Comparison of ENCODE assay signal across 7 cellular contexts in genomic region chr4:158418679-158419078, GRCh38.
A peak's percentile ranks its signal among the peaks of the same experiment; 100 is the strongest.
DNase-seq lines count a peak whose midpoint lies in the region; FAIRE-seq and TF ChIP-seq lines count a peak whose summit lies in the region.
"Not testable (repeated sequence)": the region's sequence is repeated elsewhere in the genome, so short reads cannot be mapped to it uniquely, and the experiment has no call there.

No MANE protein-coding gene starts in this region.

- peak; percentile 14 to 30; a peak in 2 of 4 replicates for TF ChIP-seq RAD21 in H1 (IDR thresholded peaks at IDR 0.05 in 1 of 2, conservative IDR thresholded peaks at IDR 0.05 in 1 of 2; ENCODE audit: low read depth in 2 of 2, low read length in 2 of 2)

- not testable (repeated sequence) for H3K9ac ChIP-seq in OCI-LY3 (ENCODE audit: low read length); H1 (replicated peaks in 1 of 4; ENCODE audit: extremely low read depth in 1 of 4, low read depth in 3 of 4, low read length in 3 of 4); mesendoderm (ENCODE audit: low read length)

- H3K4me3 ChIP-seq in OCI-LY3 (ENCODE audit: low read length); WERI-Rb-1 (ENCODE audit: low read depth, low read length); H1 (ENCODE audit: extremely low read depth in 1 of 4, insufficient read depth in 2 of 4, low read depth in 3 of 4, low read length in 4 of 4); mesendoderm (ENCODE audit: low read length): not testable (repeated sequence)

- H2BK120ac ChIP-seq in H1 (replicated peaks; ENCODE audit: low read depth, low read length); mesendoderm (ENCODE audit: low read depth, low read length): not testable (repeated sequence)

- H3K9me3 ChIP-seq in OCI-LY3 (ENCODE audit: insufficient read depth, low read length); WERI-Rb-1 (ENCODE audit: severe bottlenecking); H1 (ENCODE audit: insufficient read depth in 2 of 2, low read depth in 1 of 2, low read length in 1 of 2): not testable (repeated sequence)

- not testable (repeated sequence) for H2BK5ac ChIP-seq in H1 (ENCODE audit: low read depth, low read length); mesendoderm (ENCODE audit: low read length)

- H3K23me2 ChIP-seq in H1 (ENCODE audit: low read depth, low read length), result not testable (repeated sequence)

- TF ChIP-seq CTCF in GM12874 (IDR thresholded peaks at IDR 0.05; ENCODE audit: insufficient read depth, low read depth, low read length) (0 out of 2 replicates have a peak, but pooled peaks have one; percentile 21), OCI-LY3 (IDR thresholded peaks at IDR 0.05; ENCODE audit: low read depth, low read length) (peak; percentile 21), WERI-Rb-1 (IDR thresholded peaks at IDR 0.05; ENCODE audit: low read depth, low read length) (0 out of 2 replicates have a peak, but pooled peaks have one; percentile 5), H1 (IDR thresholded peaks at IDR 0.05; ENCODE audit: control extremely low read depth in 1 of 3, insufficient read depth in 1 of 3, low read depth in 1 of 3, low read length in 3 of 3) (peak; percentile 11 to 32 (median 28))

- in situ Hi-C loops in KBM-7 (cut with MboI; ENCODE audit: low pct_unique_long_range_greater_than_20kb, low sequenced_read_pairs), result not testable (repeated sequence)

- H4K20me1 ChIP-seq in OCI-LY3 (ENCODE audit: insufficient read depth, low read length); H1 (replicated peaks in 1 of 2; ENCODE audit: control insufficient read depth in 1 of 2, insufficient read depth in 2 of 2, low read length in 2 of 2): not testable (repeated sequence)

- H3K4me2 ChIP-seq in OCI-LY3 (ENCODE audit: low read length); H1 (ENCODE audit: insufficient read depth in 1 of 2, low read depth in 2 of 2, low read length in 2 of 2); mesendoderm (ENCODE audit: low read length): not testable (repeated sequence)

- DNase-seq in DMS53 (lab: John Stamatoyannopoulos, UW) (peak; percentile 2), KBM-7 (peak; percentile 7), H1 (ENCODE audit: low read depth in 1 of 2, low spot score in 2 of 2) (peak in 1 of 2 experiments; percentile 52), mesendoderm (peak; percentile 28)
- DNase-seq in WERI-Rb-1, result not testable (repeated sequence)

- FAIRE-seq in H1 (lab: Jason Lieb, UNC), result not testable (repeated sequence)

- peak overlapping the region; percentile 68; the same call in 1 of the 2 replicates for H4K8ac ChIP-seq in H1 (ENCODE audit: extremely low read depth, insufficient read depth, low read length)
- H4K8ac ChIP-seq in mesendoderm (ENCODE audit: low read depth, low read length), result not testable (repeated sequence)

- not testable (repeated sequence) for H2AFZ ChIP-seq in OCI-LY3 (ENCODE audit: low read depth, low read length); H1 (ENCODE audit: low read length)

- WGBS in H1 (ENCODE audit: extremely low coverage in 1 of 2, insufficient coverage in 1 of 2, insufficient read length in 1 of 2, insufficient replicate concordance in 2 of 2, low coverage in 1 of 2, low lambda C conversion rate in 2 of 2, missing lambda C conversion rate in 1 of 2), 2 experiments, result 88% methylated on average over 4 of the region's 4 CpGs; no CpG with 5 or more reads in 1 of the 2 experiments
- no CpG with 5 or more reads among the region's 4 CpGs for WGBS in mesendoderm (ENCODE audit: extremely low coverage, insufficient coverage, low lambda C conversion rate)

- H2BK15ac ChIP-seq in H1 (ENCODE audit: low read length); mesendoderm (replicated peaks; ENCODE audit: low read depth): not testable (repeated sequence)

- not testable (repeated sequence) for H3K14ac ChIP-seq in H1 (ENCODE audit: insufficient read length)

- H4K91ac ChIP-seq in H1 (replicated peaks; ENCODE audit: insufficient read length, low read length), result not testable (repeated sequence)

- H2AK5ac ChIP-seq in H1 (ENCODE audit: low read depth, low read length); mesendoderm (ENCODE audit: low read length): not testable (repeated sequence)

- not testable (repeated sequence) for H3K4me1 ChIP-seq in OCI-LY3 (ENCODE audit: low read length); H1 (replicated peaks in 1 of 4; ENCODE audit: control insufficient read depth in 3 of 4, insufficient read depth in 4 of 4, low read length in 3 of 4); mesendoderm (ENCODE audit: control insufficient read depth, low read depth, low read length)

- not testable (repeated sequence) for H3K56ac ChIP-seq in H1 (replicated peaks; ENCODE audit: insufficient read length, low read depth, low read length); mesendoderm (ENCODE audit: low read length)

- H3K4ac ChIP-seq in H1 (replicated peaks; ENCODE audit: insufficient read length, low read depth, low read length); mesendoderm (ENCODE audit: low read depth, low read length): not testable (repeated sequence)

- not testable (repeated sequence) for H3K79me1 ChIP-seq in H1 (ENCODE audit: low read depth, low read length); mesendoderm (ENCODE audit: low read length)

- H3K79me2 ChIP-seq in OCI-LY3 (ENCODE audit: low read length); H1 (ENCODE audit: control insufficient read depth in 1 of 2, insufficient read depth in 2 of 2, low read length in 2 of 2); mesendoderm (ENCODE audit: control insufficient read depth, insufficient read depth, low read length): not testable (repeated sequence)

- H3K27me3 ChIP-seq in OCI-LY3 (ENCODE audit: low read depth, low read length); WERI-Rb-1 (ENCODE audit: insufficient read depth, low read depth, severe bottlenecking); H1 (replicated peaks in 1 of 4; ENCODE audit: control insufficient read depth in 3 of 4, extremely low read depth in 1 of 4, insufficient read depth in 3 of 4, low read length in 3 of 4); mesendoderm (ENCODE audit: insufficient read depth, low read length, poor library complexity): not testable (repeated sequence)

- not testable (repeated sequence) for H3K23ac ChIP-seq in H1 (ENCODE audit: insufficient read length); mesendoderm (ENCODE audit: low read length)

- not testable (repeated sequence) for H3K36me3 ChIP-seq in OCI-LY3 (replicated peaks; ENCODE audit: low read depth, low read length); WERI-Rb-1; H1 (ENCODE audit: control insufficient read depth in 2 of 4, insufficient read depth in 4 of 4, low read length in 3 of 4); mesendoderm (ENCODE audit: control insufficient read depth, insufficient read depth, low read length)

- not testable (repeated sequence) for TF ChIP-seq POLR2A in H1 (IDR thresholded peaks at IDR 0.05; ENCODE audit: control extremely low read depth in 1 of 2, low read depth in 2 of 2, low read length in 2 of 2)

- H3K18ac ChIP-seq in H1 (ENCODE audit: extremely low read depth, low read length); mesendoderm (ENCODE audit: low read length): not testable (repeated sequence)

- not testable (repeated sequence) for H2BK12ac ChIP-seq in H1 (ENCODE audit: low read depth, low read length)

- not testable (repeated sequence) for H3K27ac ChIP-seq in OCI-LY3 (ENCODE audit: low read length); WERI-Rb-1; H1 (ENCODE audit: low read depth, low read length); mesendoderm (ENCODE audit: low read depth, low read length)

- H2BK20ac ChIP-seq in H1 (ENCODE audit: low read length), result not testable (repeated sequence)

- not testable (repeated sequence) for H4K5ac ChIP-seq in H1 (ENCODE audit: insufficient read length, low read depth, low read length); mesendoderm (ENCODE audit: low read length)

- not testable (repeated sequence) for TF ChIP-seq EP300 in H1 (IDR thresholded peaks at IDR 0.05; ENCODE audit: borderline replicate concordance in 1 of 2, low read depth in 2 of 2, low read length in 2 of 2)

- POLR2A ChIA-PET in H1 (lab: Charles Lee; ENCODE audit: partially characterized antibody), result not testable (repeated sequence)

- CTCF ChIA-PET in H1 (lab: Charles Lee; ENCODE audit: partially characterized antibody), result interaction anchor here (0.7 to 4.7 kb wide), 13 partner anchors 8 to 171 kb away, joined by 3 to 22 read pairs (median 4); no protein-coding TSS in a partner anchor
